ENCODE assay signal across 10 cellular contexts in the genomic region with DNA sequence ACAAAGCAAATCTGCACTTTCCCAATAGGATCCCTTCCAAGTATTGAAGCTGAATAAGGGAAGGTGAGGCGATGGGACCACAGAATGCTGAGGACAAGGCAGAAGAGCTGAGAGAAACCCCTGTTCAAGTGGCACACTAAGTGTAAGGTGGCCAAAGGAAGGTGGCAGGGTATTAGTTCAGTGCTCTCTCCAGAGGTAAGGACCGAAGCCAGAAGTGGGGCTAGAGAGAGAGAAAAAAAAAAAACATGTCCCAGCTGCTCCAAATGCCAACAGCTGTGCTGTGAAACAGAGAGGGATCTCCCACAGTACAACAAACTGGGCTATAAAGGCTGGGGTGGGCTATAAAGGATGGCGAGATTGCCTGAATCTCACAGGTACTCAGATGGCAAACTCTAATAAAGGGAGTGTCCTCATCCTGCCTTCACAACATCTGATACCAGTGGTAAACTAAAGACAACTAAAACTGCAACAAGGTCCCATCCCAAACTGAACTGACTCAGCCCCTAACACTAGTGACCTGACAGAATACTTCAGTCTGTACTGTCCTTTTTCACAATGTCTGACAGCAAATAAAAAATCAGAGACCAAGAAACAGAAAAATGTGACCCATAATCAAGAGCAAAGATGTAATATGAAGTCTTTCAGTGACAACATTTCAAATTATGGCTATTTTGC. TPM values are rescaled to one million over a fixed set of nuclear protein-coding genes. Genes with fewer than 3 reads are reported as not detected.
DNase-seq lines count a peak whose midpoint lies in the region; ATAC-seq, FAIRE-seq and TF ChIP-seq lines count a peak whose summit lies in the region.
"Had no signal": no experiment of that assay in that cellular context is flagged by ENCODE, and none has a peak within 500 bp of the region (broad histone marks: within the 10 kb centered on the region; RNA-seq: fewer than 3 reads in every experiment).

No MANE protein-coding gene starts in this region.

- POLR2A ChIA-PET in HEK293 (lab: Yijun Ruan, JAX) = interaction anchor here (0.6 kb wide), 1 partner anchor 555 kb away, joined by 7 read pairs; no protein-coding TSS in a partner anchor

- no peak overlapping the region for H3K27ac ChIP-seq in CD4-positive, CD25-positive, alpha-beta regulatory T cell (ENCODE audit: insufficient read depth, low read length, poor library complexity, severe bottlenecking)
- H3K27ac ChIP-seq in HEK293 (ENCODE audit: extremely low read depth, low read depth, low read length) = no peak overlapping the region
- H3K27ac ChIP-seq: BLaER1 had no signal

- no peak for FAIRE-seq in D721Med (lab: Jason Lieb, UNC)

- TF ChIP-seq CTCF in HEK293 (tag by site-specific recombination; IDR thresholded peaks at IDR 0.05) = no peak
- no peak for TF ChIP-seq CTCF in D721Med (IDR thresholded peaks at IDR 0.05; ENCODE audit: insufficient read depth, missing control alignments)

- H3K9me3 Mint-ChIP-seq in CD4-positive, CD25-positive, alpha-beta regulatory T cell = no peaks in the 10 kb centered on the region
- H3K9me3 Mint-ChIP-seq in activated naive CD8-positive, alpha-beta T cell treated with anti-CD3 and anti-CD28 coated beads, Interleukin-2, amount 50 U/mL, for 24 hours = no peaks in the 10 kb centered on the region
- H3K9me3 Mint-ChIP-seq in naive B cell = no peaks in the 10 kb centered on the region

- H3K27me3 Mint-ChIP-seq in CD4-positive, CD25-positive, alpha-beta regulatory T cell = no peaks in the 10 kb centered on the region
- no peaks in the 10 kb centered on the region for H3K27me3 Mint-ChIP-seq in activated naive CD8-positive, alpha-beta T cell treated with anti-CD3 and anti-CD28 coated beads, Interleukin-2, amount 50 U/mL, for 24 hours
- H3K27me3 Mint-ChIP-seq in naive B cell = no peaks in the 10 kb centered on the region

- H3K27me3 ChIP-seq in CD4-positive, CD25-positive, alpha-beta regulatory T cell (ENCODE audit: control insufficient read depth, insufficient read depth, low read length) = no peaks in the 10 kb centered on the region
- H3K27me3 ChIP-seq: BLaER1 had no signal

- H3K27ac Mint-ChIP-seq in CD4-positive, CD25-positive, alpha-beta regulatory T cell = peak overlapping the region; percentile 3 to 88 (median 84)
- H3K27ac Mint-ChIP-seq in activated naive CD8-positive, alpha-beta T cell treated with anti-CD3 and anti-CD28 coated beads, Interleukin-2, amount 50 U/mL, for 24 hours = no peak overlapping the region
- peak overlapping the region in 5 of 6 donors; percentile 20 to 92 (median 44) for H3K27ac Mint-ChIP-seq in naive B cell

- no peak for DNase-seq in CD4-positive, CD25-positive, alpha-beta regulatory T cell
- DNase-seq in activated naive CD8-positive, alpha-beta T cell treated with anti-CD3 and anti-CD28 coated beads, Interleukin-2, amount 50 U/mL, for 24 hours = no peak
- DNase-seq in naive B cell (no peak), cerebellum (ENCODE audit: low spot score) (no peak), D721Med (ENCODE audit: insufficient read length, low spot score) (no peak), NCI-H2081 (lab: John Stamatoyannopoulos, UW) (no peak)
- DNase-seq: activated CD8-positive, alpha-beta memory T cell treated with anti-CD3 and anti-CD28 coated beads, Interleukin-2, amount 50 U/mL, for 4 hours had no signal

- no peak for ATAC-seq in CD4-positive, CD25-positive, alpha-beta regulatory T cell (ENCODE audit: low read depth in 2 of 2)
- ATAC-seq in activated naive CD8-positive, alpha-beta T cell treated with anti-CD3 and anti-CD28 coated beads, Interleukin-2, amount 50 U/mL, for 24 hours = peak; percentile 65
- ATAC-seq in naive B cell (ENCODE audit: low read depth in 2 of 2) (peak; percentile 21), HG03378 (IDR thresholded peaks at IDR 0.05; ENCODE audit: unreplicated experiment) (no peak)

- peak overlapping the region; percentile 39 for H3K4me3 ChIP-seq in CD4-positive, CD25-positive, alpha-beta regulatory T cell (ENCODE audit: low read depth, low read length)
- H3K4me3 ChIP-seq in HEK293 (ENCODE audit: low read depth, low read length) = no peak overlapping the region
- H3K4me3 ChIP-seq: BLaER1 had no signal

- H3K9me3 ChIP-seq in CD4-positive, CD25-positive, alpha-beta regulatory T cell (ENCODE audit: control insufficient read depth in 2 of 2, low read length in 2 of 2) = no peaks in the 10 kb centered on the region
- H3K9me3 ChIP-seq in HEK293 (ENCODE audit: control insufficient read depth, insufficient read depth, low read depth, low read length) = no peaks in the 10 kb centered on the region

- H3K36me3 ChIP-seq in CD4-positive, CD25-positive, alpha-beta regulatory T cell (ENCODE audit: control insufficient read depth, insufficient read depth, low read length) = no peaks in the 10 kb centered on the region
- H3K36me3 ChIP-seq in HEK293 (ENCODE audit: control insufficient read depth in 2 of 2, insufficient read depth in 1 of 2, low read length in 2 of 2) = no peaks in the 10 kb centered on the region
- H3K36me3 ChIP-seq: BLaER1 had no signal

- peaks cover 42 to 88% (median 70%) of the 10 kb centered on the region in 4 donors for H3K4me1 Mint-ChIP-seq in CD4-positive, CD25-positive, alpha-beta regulatory T cell
- H3K4me1 Mint-ChIP-seq in activated naive CD8-positive, alpha-beta T cell treated with anti-CD3 and anti-CD28 coated beads, Interleukin-2, amount 50 U/mL, for 24 hours = peaks cover 73% of the 10 kb centered on the region
- peaks cover 55 to 90% (median 83%) of the 10 kb centered on the region in 3 donors for H3K4me1 Mint-ChIP-seq in naive B cell

- CTCF ChIA-PET in HEK293 (lab: Yijun Ruan, JAX) = no interaction called here

- peaks cover 35% of the 10 kb centered on the region for H3K4me1 ChIP-seq in CD4-positive, CD25-positive, alpha-beta regulatory T cell (ENCODE audit: control insufficient read depth, insufficient read depth, low read length, poor library complexity, severe bottlenecking)
- H3K4me1 ChIP-seq in HEK293 (ENCODE audit: control insufficient read depth, insufficient read depth, low read length) = peaks cover 36% of the 10 kb centered on the region

- H3K36me3 Mint-ChIP-seq in CD4-positive, CD25-positive, alpha-beta regulatory T cell = no peaks in the 10 kb centered on the region
- no peaks in the 10 kb centered on the region for H3K36me3 Mint-ChIP-seq in activated naive CD8-positive, alpha-beta T cell treated with anti-CD3 and anti-CD28 coated beads, Interleukin-2, amount 50 U/mL, for 24 hours (ENCODE audit: low read depth)
- H3K36me3 Mint-ChIP-seq in naive B cell = no peaks in the 10 kb centered on the region

- peak overlapping the region in 1 of 4 donors; percentile 54 for H3K4me3 Mint-ChIP-seq in CD4-positive, CD25-positive, alpha-beta regulatory T cell
- H3K4me3 Mint-ChIP-seq in activated naive CD8-positive, alpha-beta T cell treated with anti-CD3 and anti-CD28 coated beads, Interleukin-2, amount 50 U/mL, for 24 hours = no peak overlapping the region
- peak overlapping the region in 6 of 8 donors; percentile 7 to 75 (median 37) for H3K4me3 Mint-ChIP-seq in naive B cell

TF ChIP-seq in HEK293, 187 proteins besides CTCF, POLR2A, EP300 and RAD21:
- TF ChIP-seq ZNF585B (tag by site-specific recombination; IDR thresholded peaks at IDR 0.05) (no peak), ZNF335 (tag by site-specific recombination; conservative IDR thresholded peaks at IDR 0.05) (0 out of 2 replicates have a peak, but pooled peaks have one; percentile 35), ZNF423 (tag by site-specific recombination; IDR thresholded peaks at IDR 0.05) (no peak), GLIS1 (tag by site-specific recombination; IDR thresholded peaks at IDR 0.05) (no peak), PRDM1 (tag by site-specific recombination; IDR thresholded peaks at IDR 0.05) (0 out of 2 replicates have a peak, but pooled peaks have one; percentile 31), ZNF473 (tag by site-specific recombination; IDR thresholded peaks at IDR 0.05) (no peak), ZBTB48 (tag by site-specific recombination; IDR thresholded peaks at IDR 0.05) (0 out of 2 replicates have a peak, but pooled peaks have one; percentile 18)
- TF ChIP-seq, protein P1, sequence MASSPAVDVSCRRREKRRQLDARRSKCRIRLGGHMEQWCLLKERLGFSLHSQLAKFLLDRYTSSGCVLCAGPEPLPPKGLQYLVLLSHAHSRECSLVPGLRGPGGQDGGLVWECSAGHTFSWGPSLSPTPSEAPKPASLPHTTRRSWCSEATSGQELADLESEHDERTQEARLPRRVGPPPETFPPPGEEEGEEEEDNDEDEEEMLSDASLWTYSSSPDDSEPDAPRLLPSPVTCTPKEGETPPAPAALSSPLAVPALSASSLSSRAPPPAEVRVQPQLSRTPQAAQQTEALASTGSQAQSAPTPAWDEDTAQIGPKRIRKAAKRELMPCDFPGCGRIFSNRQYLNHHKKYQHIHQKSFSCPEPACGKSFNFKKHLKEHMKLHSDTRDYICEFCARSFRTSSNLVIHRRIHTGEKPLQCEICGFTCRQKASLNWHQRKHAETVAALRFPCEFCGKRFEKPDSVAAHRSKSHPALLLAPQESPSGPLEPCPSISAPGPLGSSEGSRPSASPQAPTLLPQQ (tag by site-specific recombination; IDR thresholded peaks at IDR 0.05) = 0 out of 2 replicates have a peak, but pooled peaks have one; percentile 24

RNA-seq across cellular contexts. Expression of a gene that starts 47.9 kb away (rescaled TPM):
- total RNA-seq in CD4-positive, CD25-positive, alpha-beta regulatory T cell = 120 TPM
- 10 to 100 TPM; 21.6 to 33.5 (median 24.6) TPM for polyA plus RNA-seq in CD4-positive, CD25-positive, alpha-beta regulatory T cell
- 10 to 100 TPM; 21.4 to 39.0 (median 23.9) TPM for polyA plus RNA-seq in naive B cell (ENCODE audit: low read depth in 6 of 6)
- 121 TPM for total RNA-seq in cerebellum

Comparison
In these comparisons a context has a peak if more than half of its experiments do, and no peak if none do; other contexts are left out.
1. ATAC-seq: peak in activated naive CD8-positive, alpha-beta T cell treated with anti-CD3 and anti-CD28 coated beads, Interleukin-2, amount 50 U/mL, for 24 hours (single experiment) and naive B cell (2 of 2); none in CD4-positive, CD25-positive, alpha-beta regulatory T cell (0 of 2) and HG03378 (single experiment).